In genomic region chr9:114396558-114397218, GRCh38 we compare ENCODE assay signal across 8 cellular contexts. TPM values are rescaled to one million over a fixed set of nuclear protein-coding genes. Genes with fewer than 3 reads are reported as not detected.
DNase-seq lines count a peak whose midpoint lies in the region; ATAC-seq, FAIRE-seq and TF ChIP-seq lines count a peak whose summit lies in the region.

No MANE protein-coding gene starts in this region.

- TF ChIP-seq RAD21 in GM12878 (IDR thresholded peaks at IDR 0.05; ENCODE audit: insufficient read depth, low read depth, low read length) = no peak

- FAIRE-seq in GM12878 (lab: Jason Lieb, UNC) = no peak

- SMC1A ChIA-PET in GM12878 (lab: Charles Lee; ENCODE audit: uncharacterized antibody, unreplicated experiment) = interaction anchor here (0.6 to 6.4 kb wide), 19 partner anchors 8 to 257 kb away, joined by 3 to 87 read pairs (median 5); partner anchors contain the start of gene AKNA

- H3K4me2 ChIP-seq in GM12878 (ENCODE audit: control insufficient read depth, insufficient read depth) = peak overlapping the region; percentile 53

- H3K4me3 ChIP-seq in BJ (ENCODE audit: low read depth, low read length) (peak overlapping the region; percentile 64), HEK293 (ENCODE audit: low read depth, low read length) (no peak overlapping the region), GM12878 (peak overlapping the region; percentile 95), muscle layer of duodenum (ENCODE audit: low read depth in 1 of 2, low read length in 2 of 2) (peak overlapping the region in 1 of 2 donors; percentile 69)

- H3K27me3 ChIP-seq in BJ (ENCODE audit: control insufficient read depth, insufficient read depth, low read length) = no peaks in the 10 kb centered on the region; the same call in 1 of the 2 replicates
- H3K27me3 ChIP-seq in GM12878 (replicated peaks in 1 of 2; ENCODE audit: control insufficient read depth in 2 of 2, insufficient read depth in 2 of 2, low read length in 1 of 2) = no peaks in the 10 kb centered on the region
- no peaks in the 10 kb centered on the region for H3K27me3 ChIP-seq in muscle layer of duodenum (ENCODE audit: low read depth, low read length)

- H3K36me3 ChIP-seq in BJ (ENCODE audit: control insufficient read depth, insufficient read depth, low read length) = no peaks in the 10 kb centered on the region
- H3K36me3 ChIP-seq in HEK293 (ENCODE audit: control insufficient read depth in 2 of 2, insufficient read depth in 1 of 2, low read length in 2 of 2) = no peaks in the 10 kb centered on the region
- H3K36me3 ChIP-seq in GM12878 (ENCODE audit: control insufficient read depth in 2 of 2, insufficient read depth in 2 of 2, low read length in 1 of 2) = peaks cover 0 to 5% of the 10 kb centered on the region in 2 experiments; a peak in 2 of 4 replicates
- no peaks in the 10 kb centered on the region for H3K36me3 ChIP-seq in muscle layer of duodenum (ENCODE audit: control insufficient read depth in 1 of 2, insufficient read depth in 2 of 2, low read length in 2 of 2)

- intact Hi-C loops in GM12878 (cut with micrococcal nuclease; ENCODE audit: unreplicated experiment) = loop anchor here (1.0 to 2.0 kb wide), 3 partner anchors 11 to 58 kb away; no protein-coding TSS in a partner anchor

- peak overlapping the region; percentile 85 for H3K9ac ChIP-seq in GM12878 (ENCODE audit: control insufficient read depth, insufficient read depth, low read length)

- RAD21 ChIA-PET in GM12878 (lab: Charles Lee; ENCODE audit: unreplicated experiment) = interaction anchor here (1.0 to 8.9 kb wide), 13 partner anchors 9 to 270 kb away, joined by 3 to 136 read pairs (median 5); partner anchors contain the start of gene AKNA

- TF ChIP-seq CTCF in BJ (IDR thresholded peaks at IDR 0.05; ENCODE audit: insufficient read depth, low read depth, low read length) (no peak), HEK293 (tag by site-specific recombination; IDR thresholded peaks at IDR 0.05) (no peak), GM12878 (IDR thresholded peaks at IDR 0.05 in 2 of 3, conservative IDR thresholded peaks at IDR 0.05 in 1 of 3; ENCODE audit: control insufficient read depth in 2 of 3, extremely low read depth in 1 of 3, insufficient read depth in 1 of 3, low read depth in 3 of 3, low read length in 3 of 3) (no peak)

- H3K4me1 ChIP-seq in HEK293 (ENCODE audit: control insufficient read depth, insufficient read depth, low read length) (no peaks in the 10 kb centered on the region), GM12878 (ENCODE audit: control insufficient read depth, insufficient read depth, low read length) (peaks cover 34% of the 10 kb centered on the region), muscle layer of duodenum (ENCODE audit: control insufficient read depth in 1 of 2, insufficient read depth in 2 of 2, low read length in 2 of 2) (peaks cover 6 to 26% of the 10 kb centered on the region in 2 donors)

- H3K27ac ChIP-seq in HEK293 (ENCODE audit: extremely low read depth, low read depth, low read length) = no peak overlapping the region
- H3K27ac ChIP-seq in GM12878 (ENCODE audit: control insufficient read depth, insufficient read depth) = peak overlapping the region; percentile 87
- peak overlapping the region; percentile 83 for H3K27ac ChIP-seq in muscle layer of duodenum (ENCODE audit: low read length)

- TF ChIP-seq POLR2A in GM12878 (IDR thresholded peaks at IDR 0.05; ENCODE audit: low read depth, low read length) = no peak

- in situ Hi-C loops in GM12878 (cut with MboI) = no loop called here

- 40% methylated on average over 16 of the region's 16 CpGs for WGBS in GM12878 (ENCODE audit: insufficient coverage, insufficient replicate concordance, low lambda C conversion rate, missing lambda C conversion rate)

- CTCF ChIA-PET in BJ (lab: Yijun Ruan, JAX) = interaction anchor here (0.6 to 1.2 kb wide), 2 partner anchors 9 to 13 kb away, joined by 4 read pairs; no protein-coding TSS in a partner anchor
- CTCF ChIA-PET in HEK293 (lab: Yijun Ruan, JAX) = interaction anchor here (0.6 to 2.8 kb wide), 8 partner anchors 9 to 289 kb away, joined by 3 to 16 read pairs (median 4); partner anchors contain the start of gene AKNA
- CTCF ChIA-PET in GM12878 (lab: Yijun Ruan, JAX) = interaction anchor here (0.6 to 5.5 kb wide), 19 partner anchors 7 to 256 kb away, joined by 3 to 49 read pairs (median 4); partner anchors contain the start of gene AKNA

- H4K20me1 ChIP-seq in GM12878 (ENCODE audit: control insufficient read depth, insufficient read depth) = no peaks in the 10 kb centered on the region

- no peaks in the 10 kb centered on the region for H3K9me3 ChIP-seq in HEK293 (ENCODE audit: control insufficient read depth, insufficient read depth, low read depth, low read length)
- no peaks in the 10 kb centered on the region for H3K9me3 ChIP-seq in GM12878 (replicated peaks; ENCODE audit: control insufficient read depth, insufficient read depth, low read length)
- no peaks in the 10 kb centered on the region for H3K9me3 ChIP-seq in muscle layer of duodenum (ENCODE audit: control insufficient read depth in 1 of 2, low read length in 2 of 2)

- POLR2A ChIA-PET in BJ (lab: Charles Lee) = interaction anchor here (1.0 kb wide), 1 partner anchor 12 kb away, joined by 3 read pairs; no protein-coding TSS in a partner anchor
- POLR2A ChIA-PET in HEK293 (lab: Yijun Ruan, JAX) = no interaction called here
- POLR2A ChIA-PET in GM12878 (lab: Charles Lee) = interaction anchor here (0.6 to 4.0 kb wide), 14 partner anchors 11 to 1174 kb away, joined by 3 to 127 read pairs (median 3); partner anchors contain the start of genes AKNA and ATP6V1G1

- BruUV-seq in GM12878 (replicated peaks; lab: Mats Ljungman, UMichigan) = no TSS peak

- ATAC-seq in GM12878 = no peak
- ATAC-seq in GM18873 (IDR thresholded peaks at IDR 0.05; ENCODE audit: low FRiP score, unreplicated experiment) = no peak
- ATAC-seq in HG03196 (IDR thresholded peaks at IDR 0.05; ENCODE audit: unreplicated experiment) = no peak
- no peak for ATAC-seq in GM19035 (IDR thresholded peaks at IDR 0.05; ENCODE audit: unreplicated experiment)

- DNase-seq in BJ (ENCODE audit: low read depth) (peak; percentile 76), GM12878 (ENCODE audit: low read depth, low spot score) (no peak), MV-4-11 (lab: John Stamatoyannopoulos, UW) (no peak)

- H3K79me2 ChIP-seq in GM12878 (ENCODE audit: control insufficient read depth, insufficient read depth, low read length) = peaks cover 52% of the 10 kb centered on the region

- TF ChIP-seq EP300 in GM12878 (IDR thresholded peaks at IDR 0.05; ENCODE audit: borderline replicate concordance in 1 of 2, control insufficient read depth in 1 of 2, low read depth in 2 of 2, low read length in 2 of 2) = no peak

- no peak overlapping the region for H2AFZ ChIP-seq in GM12878 (ENCODE audit: control insufficient read depth, low read depth, low read length)

TF ChIP-seq in HEK293, 187 proteins besides CTCF, POLR2A, EP300 and RAD21 (continues in another document):
- TF ChIP-seq ZSCAN5A (tag by site-specific recombination; IDR thresholded peaks at IDR 0.05) (no peak), ZSCAN16 (tag by site-specific recombination; IDR thresholded peaks at IDR 0.05) (no peak)

TF ChIP-seq in GM12878, 131 proteins besides CTCF, POLR2A, EP300 and RAD21:
- TF ChIP-seq TARDBP (IDR thresholded peaks at IDR 0.05; ENCODE audit: borderline replicate concordance) (no peak), ASH2L (IDR thresholded peaks at IDR 0.05; ENCODE audit: borderline replicate concordance, low read depth) (no peak), BACH1 (IDR thresholded peaks at IDR 0.05; ENCODE audit: borderline replicate concordance) (no peak), MAX (IDR thresholded peaks at IDR 0.05; ENCODE audit: low read depth, low read length) (no peak), NFYA (IDR thresholded peaks at IDR 0.05; ENCODE audit: borderline replicate concordance, low read depth, low read length) (no peak), SMARCA5 (IDR thresholded peaks at IDR 0.05) (no peak)

RNA-seq across cellular contexts. Expression of gene AKNA, which starts 8.9 kb away (rescaled TPM):
- 6.3 and 11.8 TPM in 2 replicates for polyA plus RNA-seq in BJ (2011; rRNA removed)
- polyA minus RNA-seq in BJ (2011; rRNA and poly(A)+ RNA removed) = 13.4 and 13.6 TPM in 2 replicates
- total RNA-seq in GM12878 (2013; cell fraction: nucleolus; rRNA removed) = 305 and 316 TPM in 2 replicates
- 49.4 and 59.0 TPM in 2 replicates for total RNA-seq in GM12878 (2014; rRNA removed)
- total RNA-seq in GM12878 (2014; rRNA removed; fragmentation: Illumina TruSeq; extraction: Trizol) = 36.0 and 39.8 TPM in 2 replicates
- 117 and 132 TPM in 2 replicates for total RNA-seq in GM12878 (2021)
- 22.0 TPM for polyA plus RNA-seq in GM12878 (2011; ENCODE audit: low read depth)
- polyA plus RNA-seq in GM12878 (2011; rRNA removed) = 18.0 and 30.1 TPM in 2 replicates
- 33.7 and 39.1 TPM in 2 replicates for polyA plus RNA-seq in GM12878 (2011; cell fraction: cytosol; rRNA removed)
- polyA plus RNA-seq in GM12878 (2011; cell fraction: nucleus; rRNA removed) = 107 and 123 TPM in 2 replicates
- 57.1 and 64.5 TPM in 2 replicates for polyA plus RNA-seq in GM12878 (2012)
- polyA plus RNA-seq in GM12878 (2014; fragmentation: Illumina TruSeq; extraction: Trizol) = 27.2 and 57.6 TPM in 2 replicates
- polyA plus RNA-seq in GM12878 (2014; fragmentation: Nextera tagmentation; extraction: Ambion mirVana) = 1 to 10 TPM; 1.6 to 5.0 TPM
- 71.9 and 77.7 TPM in 2 replicates for polyA plus RNA-seq in GM12878 (2014; rRNA removed)
- polyA plus RNA-seq in GM12878 (2016; fragmentation: Nextera tagmentation; extraction: Ambion mirVana) = 10 to 100 TPM; 28.0 to 30.9 TPM
- 47.4 and 97.2 TPM in 2 replicates for polyA minus RNA-seq in GM12878 (2011; rRNA and poly(A)+ RNA removed)
- 31.4 and 34.5 TPM in 2 replicates for polyA minus RNA-seq in GM12878 (2011; cell fraction: cytosol; rRNA and poly(A)+ RNA removed)
- 64.4 and 127 TPM in 2 replicates for polyA minus RNA-seq in GM12878 (2011; cell fraction: nucleus; rRNA and poly(A)+ RNA removed)
